1 cellular context compared by ENCODE assay signal in genomic region chr5:127746756-127747155, GRCh38.
TF ChIP-seq lines count a peak whose summit lies in the region.

No MANE protein-coding gene starts in this region.

TF ChIP-seq in H1, 55 proteins besides CTCF, POLR2A, EP300 and RAD21 (continued from another document):
- TF ChIP-seq JUN (IDR thresholded peaks at IDR 0.05; ENCODE audit: low read depth, low read length) (no peak), KDM4A (IDR thresholded peaks at IDR 0.05; ENCODE audit: low read depth, low read length, severe bottlenecking) (no peak), TAF1 (IDR thresholded peaks at IDR 0.05; ENCODE audit: low read depth, low read length) (no peak), TEAD4 (IDR thresholded peaks at IDR 0.05; ENCODE audit: low read depth, low read length) (no peak), CREB1 (IDR thresholded peaks at IDR 0.05) (no peak), POU5F1 (IDR thresholded peaks at IDR 0.05; ENCODE audit: low read depth, low read length) (no peak)
TF ChIP-seq in H1: peak in this region for 0.
